19 cellular contexts compared by ENCODE assay signal in the genomic region with DNA sequence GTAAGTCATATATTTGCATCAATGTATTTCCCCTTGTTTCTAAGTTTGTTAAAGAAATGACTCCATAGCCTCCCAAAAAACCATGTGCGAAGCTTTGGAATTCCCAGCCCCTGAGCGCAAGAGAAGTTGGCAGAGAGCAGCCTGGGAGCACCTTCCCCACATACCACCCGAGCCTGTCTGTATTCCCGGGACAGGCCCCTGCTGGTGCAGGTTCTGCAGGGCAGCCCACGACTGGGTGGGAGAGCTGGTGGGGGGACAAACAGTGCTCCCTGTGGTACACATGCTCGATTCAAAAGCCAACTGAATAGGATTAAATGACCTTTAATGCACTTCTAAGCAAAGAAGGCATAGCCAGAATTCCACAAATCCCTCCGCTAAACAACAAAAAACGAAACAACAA.
DNase-seq lines count a peak whose midpoint lies in the region; ATAC-seq and TF ChIP-seq lines count a peak whose summit lies in the region.
"Had no signal": no experiment of that assay in that cellular context is flagged by ENCODE, and none has a peak within 500 bp of the region (broad histone marks: within the 10 kb centered on the region; RNA-seq: fewer than 3 reads in every experiment).

No MANE protein-coding gene starts in this region.

- H3K36me3 ChIP-seq in H7 (replicated peaks; ENCODE audit: control insufficient read depth, insufficient read depth, low read length) (no peaks in the 10 kb centered on the region), Caco-2 (ENCODE audit: control insufficient read depth, insufficient read depth, low read length) (no peaks in the 10 kb centered on the region)
- H3K36me3 ChIP-seq: BLaER1, HAP-1 had no signal

- no peaks in the 10 kb centered on the region for H3K9me3 Mint-ChIP-seq in Caco-2 (ENCODE audit: unreplicated experiment)
- H3K9me3 Mint-ChIP-seq: HFFc6 had no signal

- H3K27me3 ChIP-seq in H7 (ENCODE audit: control insufficient read depth, insufficient read depth, low read length) (no peaks in the 10 kb centered on the region), Caco-2 (replicated peaks; ENCODE audit: control insufficient read depth, insufficient read depth, low read length) (no peaks in the 10 kb centered on the region)
- H3K27me3 ChIP-seq: BLaER1 had no signal

- H3K36me3 Mint-ChIP-seq in Caco-2 (ENCODE audit: insufficient read depth, unreplicated experiment) = peaks cover 30% of the 10 kb centered on the region
- H3K36me3 Mint-ChIP-seq: CD4-positive, CD25-positive, alpha-beta regulatory T cell; CD8-positive, alpha-beta T cell had no signal

- POLR2A ChIA-PET in Caco-2 (lab: Charles Lee) = no interaction called here

- H3K4me1 ChIP-seq in Caco-2 = no peaks in the 10 kb centered on the region
- H3K4me1 ChIP-seq: HAP-1 had no signal

- H3K9me3 ChIP-seq in Caco-2 = no peaks in the 10 kb centered on the region
- H3K9me3 ChIP-seq: BLaER1, HAP-1 had no signal

- ATAC-seq in left lobe of liver = no peak
- no peak for ATAC-seq in sciatic nerve
- ATAC-seq: CD8-positive, alpha-beta T cell; GM12878; GM23338 had no signal

- H3K27me3 Mint-ChIP-seq in Caco-2 (ENCODE audit: insufficient read depth, unreplicated experiment) = no peaks in the 10 kb centered on the region

- CTCF ChIA-PET in Caco-2 (lab: Charles Lee) = no interaction called here

- H3K4me3 ChIP-seq in H7 (ENCODE audit: insufficient read depth, low read depth, low read length) = no peak overlapping the region
- H3K4me3 ChIP-seq in Caco-2 (ENCODE audit: low read depth, low read length) = no peak overlapping the region
- H3K4me3 ChIP-seq: BLaER1, GM12878, GM23338, HAP-1 had no signal

- intact Hi-C loops in sciatic nerve (cut with DNase I) = loop anchor here (10.0 kb wide), 1 partner anchor 125 kb away; no protein-coding TSS in a partner anchor
- intact Hi-C loops in Caco-2 (cut with micrococcal nuclease; ENCODE audit: unreplicated experiment) = no loop called here

- TF ChIP-seq CTCF in Caco-2 (IDR thresholded peaks at IDR 0.05; ENCODE audit: insufficient read depth in 1 of 2, low read depth in 1 of 2, low read length in 1 of 2, severe bottlenecking in 1 of 2, unreplicated experiment in 1 of 2) = no peak

- no peak overlapping the region for H3K27ac Mint-ChIP-seq in Caco-2 (ENCODE audit: unreplicated experiment)
- H3K27ac Mint-ChIP-seq: B cell; CD4-positive, CD25-positive, alpha-beta regulatory T cell; CD8-positive, alpha-beta T cell; GM23338; HFFc6 had no signal

- no peak overlapping the region for H3K4me3 Mint-ChIP-seq in Caco-2 (ENCODE audit: unreplicated experiment)
- H3K4me3 Mint-ChIP-seq: B cell; CD4-positive, CD25-positive, alpha-beta regulatory T cell; CD8-positive, alpha-beta T cell; GM23338; HFFc6 had no signal

- DNase-seq in NCI-H82 (lab: John Stamatoyannopoulos, UW) (peak; percentile 32), NCI-H82 treated with DMSO at 0.1 percent for 48 hours (lab: John Stamatoyannopoulos, UW; ENCODE audit: unreplicated experiment) (no peak), H7 (peak; percentile 61), left lobe of liver (ENCODE audit: low spot score) (peak; percentile 34), sciatic nerve (ENCODE audit: low spot score) (peak; percentile 39), SKM-1 treated with dmso at 0.1 percent for 144 hours (lab: John Stamatoyannopoulos, UW; ENCODE audit: unreplicated experiment) (no peak), Caco-2 (no peak)
- DNase-seq: CD4-positive, CD25-positive, alpha-beta regulatory T cell; CD8-positive, alpha-beta T cell; DMS 273 treated with DMSO at 0.1 percent for 48 hours; DMS79; EL; GDM1; HFFc6 had no signal

- BruUV-seq in Caco-2 (replicated peaks; lab: Mats Ljungman, UMichigan) = no TSS peak

- H3K4me1 Mint-ChIP-seq in Caco-2 (ENCODE audit: low read depth, unreplicated experiment) = no peaks in the 10 kb centered on the region

Comparison
In these comparisons a context has a peak if more than half of its experiments do, and no peak if none do; other contexts are left out.
1. DNase-seq: peak in NCI-H82 (single experiment), H7 (single experiment), left lobe of liver (single experiment) and sciatic nerve (single experiment); none in NCI-H82 treated with DMSO at 0.1 percent for 48 hours (single experiment), SKM-1 treated with dmso at 0.1 percent for 144 hours (single experiment) and Caco-2 (0 of 2).